8 cellular contexts compared by ENCODE assay signal in the genomic region with DNA sequence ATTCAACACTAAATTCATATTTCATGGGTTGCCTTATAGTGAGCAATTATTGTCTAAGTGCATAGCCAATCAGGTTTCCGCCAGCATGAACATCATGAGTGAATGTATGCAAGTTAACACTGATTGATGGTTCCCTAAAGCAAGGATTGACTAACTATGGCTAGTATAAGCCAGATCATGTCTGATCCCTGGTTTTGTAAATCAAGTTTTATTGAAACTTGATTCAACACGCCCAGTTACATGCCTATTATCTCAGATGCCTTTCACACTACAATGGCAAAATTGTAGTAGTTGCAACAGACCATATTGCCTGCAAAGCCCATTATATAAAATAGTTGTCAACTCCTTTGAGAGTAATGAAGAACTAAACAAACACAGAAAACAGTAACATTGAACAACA.
"Had no signal": no experiment of that assay in that cellular context is flagged by ENCODE, and none has a peak within 500 bp of the region (broad histone marks: within the 10 kb centered on the region; RNA-seq: fewer than 3 reads in every experiment).

No MANE protein-coding gene starts in this region.

- H3K4me3 ChIP-seq: GM23248, HAP-1 had no signal

- H3K27ac ChIP-seq: GM23248, HL-60 had no signal

- H3K36me3 ChIP-seq: HAP-1 had no signal

- FAIRE-seq: HepG2 had no signal

- ATAC-seq: HCT116, HepG2 had no signal

- H3K4me1 ChIP-seq: HAP-1 had no signal

- DNase-seq: GM23248, GOT3, H7, HFFc6 had no signal
